In the genomic region with DNA sequence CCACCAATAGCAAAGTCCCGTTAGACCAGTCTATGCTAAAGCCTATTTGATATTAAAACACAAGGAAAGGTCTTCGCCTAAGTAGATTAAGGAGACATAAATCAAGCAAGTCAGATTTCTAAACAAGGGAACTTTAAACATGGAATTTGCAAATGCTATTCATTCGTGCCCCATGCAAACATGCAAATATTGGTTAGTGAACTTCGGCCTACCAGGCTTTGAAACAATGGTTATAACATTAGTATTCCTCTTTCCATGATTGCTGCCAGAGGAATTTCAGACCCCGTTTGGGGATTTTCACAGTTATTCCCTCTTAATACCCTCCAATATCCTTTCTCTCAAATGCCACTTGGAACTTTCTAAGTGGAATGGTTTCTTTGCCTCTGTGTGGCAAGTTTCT, we compare ENCODE assay signal across 29 cellular contexts.
"Had no signal": no experiment of that assay in that cellular context is flagged by ENCODE, and none has a peak within 500 bp of the region (broad histone marks: within the 10 kb centered on the region; RNA-seq: fewer than 3 reads in every experiment).

No MANE protein-coding gene starts in this region.

- H3K27me3 ChIP-seq: pancreas, stomach, testis, thyroid gland, transverse colon, upper lobe of left lung, vagina had no signal

- H3K9me3 ChIP-seq: lower lobe of right lung, pancreas, prostate gland, stomach, testis, thyroid gland, transverse colon, upper lobe of left lung, vagina had no signal

- H3K27ac ChIP-seq: lower lobe of right lung, pancreas, prostate gland, stomach, testis, thyroid gland, transverse colon, upper lobe of left lung, vagina had no signal

- H3K4me1 ChIP-seq: testis, thyroid gland had no signal

- H3K4me3 ChIP-seq: lower lobe of right lung, pancreas, prostate gland, skin epidermis, stomach, testis, thyroid gland, transverse colon, upper lobe of left lung, vagina had no signal

- H3K36me3 ChIP-seq: lower lobe of right lung, pancreas, prostate gland, stomach, thyroid gland, transverse colon, upper lobe of left lung, vagina had no signal

- DNase-seq: hippocampal formation; immature natural killer cell; kidney; left ventricle myocardium superior; lower lobe of right lung; mammary epithelial cell; mesenchymal stem cell; naive thymus-derived CD8-positive, alpha-beta T cell; nucleus accumbens; pancreas; posterior cingulate gyrus; retina; right cardiac atrium; stimulated activated CD4-positive, alpha-beta T cell treated with anti-CD3 and anti-CD28 coated beads, Interleukin-12 subunit alpha, Interleukin-12 subunit beta, amount 100 ng/mL, for 4 hours; stimulated activated CD4-positive, alpha-beta T cell treated with anti-CD3 and anti-CD28 coated beads, Interleukin-15, amount 100 ng/mL, for 24 hours; stimulated activated CD4-positive, alpha-beta T cell treated with anti-CD3 and anti-CD28 coated beads, Interleukin-2, amount 100 ng/mL, for 24 hours; stimulated activated CD4-positive, alpha-beta T cell treated with anti-CD3 and anti-CD28 coated beads, Interleukin-4, amount 100 ng/mL, for 1 hour; stimulated activated naive B cell treated with anti-CD40 and anti-IgM and Interleukin-4, amounts not matched to agents 10 μg/mL and 1 μg/mL and 100 μg/mL, for 72 hours; stimulated activated naive CD8-positive, alpha-beta T cell treated with anti-CD3 and anti-CD28 coated beads, Interleukin-15, Interleukin-2, amounts not matched to agents 100 U/mL and 50 U/mL, for 24 hours; stomach; testis; thyroid gland; transverse colon; upper lobe of left lung had no signal

- ATAC-seq: left ventricle myocardium superior; lower lobe of right lung; naive thymus-derived CD8-positive, alpha-beta T cell; pancreas; right cardiac atrium; sciatic nerve; stimulated activated naive B cell treated with anti-CD40 and anti-IgM and Interleukin-4, amounts not matched to agents 10 μg/mL and 1 μg/mL and 100 μg/mL, for 72 hours; stimulated activated naive CD8-positive, alpha-beta T cell treated with anti-CD3 and anti-CD28 coated beads, Interleukin-15, Interleukin-2, amounts not matched to agents 100 U/mL and 50 U/mL, for 24 hours had no signal

- FAIRE-seq: islet of Langerhans, kidney, pancreas had no signal
